In genomic region chr22:36362077-36362476, GRCh38 we compare ENCODE assay signal across 11 cellular contexts. TPM values are rescaled to one million over a fixed set of nuclear protein-coding genes. Genes with fewer than 3 reads are reported as not detected.
A peak's percentile ranks its signal among the peaks of the same experiment; 100 is the strongest.
DNase-seq lines count a peak whose midpoint lies in the region; ATAC-seq, FAIRE-seq and TF ChIP-seq lines count a peak whose summit lies in the region.
"Had no signal": no experiment of that assay in that cellular context is flagged by ENCODE, and none has a peak within 500 bp of the region (broad histone marks: within the 10 kb centered on the region; RNA-seq: fewer than 3 reads in every experiment).

No MANE protein-coding gene starts in this region.

- no peaks in the 10 kb centered on the region for H3K27me3 Mint-ChIP-seq in activated T-helper 2 cell treated with anti-CD3 and anti-CD28 coated beads, Interferon-gamma antibody, Interleukin-2, Interleukin-4, amounts not matched to agents 10 μg/mL and 5 μg/mL and 100 μg/mL, durations not matched to agents 14 hours and 24 hours and 36 hours (ENCODE audit: low read depth)

- no peak for DNase-seq in HCT116 (ENCODE audit: low read depth, low spot score)
- no peak for DNase-seq in activated T-helper 2 cell treated with anti-CD3 and anti-CD28 coated beads, Interferon-gamma antibody, Interleukin-2, Interleukin-4, amounts not matched to agents 10 μg/mL and 5 μg/mL and 100 μg/mL, durations not matched to agents 14 hours and 24 hours and 36 hours (ENCODE audit: low spot score)
- DNase-seq in kidney = no peak
- no peak for DNase-seq in smooth muscle cell (lab: John Stamatoyannopoulos, UW; ENCODE audit: unreplicated experiment)
- no peak for DNase-seq in HK-2 (ENCODE audit: unreplicated experiment)
- no peak for DNase-seq in NCI-H2029 (lab: John Stamatoyannopoulos, UW)
- DNase-seq in NCI-H524 treated with DMSO at 0.1 percent for 48 hours (lab: John Stamatoyannopoulos, UW) = no peak
- DNase-seq: activated CD8-positive, alpha-beta memory T cell treated with anti-CD3 and anti-CD28 coated beads for 24 hours; NCI-H1092 had no signal

- H3K27ac Mint-ChIP-seq in activated T-helper 2 cell treated with anti-CD3 and anti-CD28 coated beads, Interferon-gamma antibody, Interleukin-2, Interleukin-4, amounts not matched to agents 10 μg/mL and 5 μg/mL and 100 μg/mL, durations not matched to agents 14 hours and 24 hours and 36 hours = peak overlapping the region; percentile 86

- 74% methylated on average over 4 of the region's 4 CpGs for WGBS in smooth muscle cell (ENCODE audit: low lambda C conversion rate)

- no peaks in the 10 kb centered on the region for H3K9me3 Mint-ChIP-seq in activated T-helper 2 cell treated with anti-CD3 and anti-CD28 coated beads, Interferon-gamma antibody, Interleukin-2, Interleukin-4, amounts not matched to agents 10 μg/mL and 5 μg/mL and 100 μg/mL, durations not matched to agents 14 hours and 24 hours and 36 hours

- no peak for ATAC-seq in HCT116

- H3K36me3 Mint-ChIP-seq in activated T-helper 2 cell treated with anti-CD3 and anti-CD28 coated beads, Interferon-gamma antibody, Interleukin-2, Interleukin-4, amounts not matched to agents 10 μg/mL and 5 μg/mL and 100 μg/mL, durations not matched to agents 14 hours and 24 hours and 36 hours (ENCODE audit: low read depth) = peaks cover 55% of the 10 kb centered on the region

- no peak for FAIRE-seq in kidney (lab: Jason Lieb, UNC)
- FAIRE-seq: G401.6, RCC 7860 had no signal

- no peak overlapping the region for H3K9ac ChIP-seq in HCT116 (ENCODE audit: low read length)
- H3K9ac ChIP-seq in kidney (ENCODE audit: low read length in 2 of 2) = peak overlapping the region; percentile 15 to 44
- no peak overlapping the region for H3K9ac ChIP-seq in smooth muscle cell (ENCODE audit: low read depth)

- H3K4me3 Mint-ChIP-seq in activated T-helper 2 cell treated with anti-CD3 and anti-CD28 coated beads, Interferon-gamma antibody, Interleukin-2, Interleukin-4, amounts not matched to agents 10 μg/mL and 5 μg/mL and 100 μg/mL, durations not matched to agents 14 hours and 24 hours and 36 hours (ENCODE audit: low read depth) = no peak overlapping the region

- no peak overlapping the region for H3K4me3 ChIP-seq in HCT116 (replicated peaks in 1 of 2; ENCODE audit: low read depth in 1 of 2, low read length in 2 of 2)
- no peak overlapping the region for H3K4me3 ChIP-seq in kidney (ENCODE audit: low read length in 2 of 2)
- H3K4me3 ChIP-seq in smooth muscle cell = no peak overlapping the region

- H3K36me3 ChIP-seq in HCT116 (ENCODE audit: control insufficient read depth in 1 of 2, insufficient read depth in 2 of 2, low read length in 2 of 2) = no peaks in the 10 kb centered on the region; a peak in 1 of 4 replicates
- H3K36me3 ChIP-seq in kidney (ENCODE audit: control insufficient read depth in 1 of 2, insufficient read depth in 2 of 2, low read length in 2 of 2) = peaks cover 0 to 6% of the 10 kb centered on the region in 2 donors
- H3K36me3 ChIP-seq in smooth muscle cell (ENCODE audit: low read depth) = no peaks in the 10 kb centered on the region

- peaks cover 98% of the 10 kb centered on the region for H3K79me2 ChIP-seq in HCT116 (ENCODE audit: insufficient read depth, low read length)
- H3K79me2 ChIP-seq in smooth muscle cell (ENCODE audit: low read depth) = peaks cover 99% of the 10 kb centered on the region

- H3K4me1 ChIP-seq in HCT116 (ENCODE audit: control insufficient read depth in 1 of 2, insufficient read depth in 2 of 2, low read length in 2 of 2) = peaks cover 85 to 99% of the 10 kb centered on the region in 2 experiments
- peaks cover 73 to 80% of the 10 kb centered on the region in 2 donors for H3K4me1 ChIP-seq in kidney (ENCODE audit: control insufficient read depth in 1 of 2, insufficient read depth in 1 of 2, low read depth in 1 of 2, low read length in 2 of 2)
- H3K4me1 ChIP-seq in smooth muscle cell (ENCODE audit: low read depth) = peaks cover 86% of the 10 kb centered on the region

- no peak for TF ChIP-seq POLR2A in HCT116 (IDR thresholded peaks at IDR 0.05; ENCODE audit: borderline replicate concordance, extremely low read depth, insufficient read depth, insufficient read length)

- no peak overlapping the region for H2AFZ ChIP-seq in HCT116 (ENCODE audit: low read depth, low read length, poor library complexity, severe bottlenecking)
- no peak overlapping the region for H2AFZ ChIP-seq in smooth muscle cell (ENCODE audit: low read depth)

- no peaks in the 10 kb centered on the region for H3K9me3 ChIP-seq in HCT116 (ENCODE audit: control insufficient read depth in 1 of 2, insufficient read depth in 1 of 2, low read depth in 1 of 2, low read length in 2 of 2)
- H3K9me3 ChIP-seq in kidney (ENCODE audit: control insufficient read depth in 1 of 2, low read length in 2 of 2) = no peaks in the 10 kb centered on the region
- no peaks in the 10 kb centered on the region for H3K9me3 ChIP-seq in smooth muscle cell (replicated peaks; ENCODE audit: low read depth)

- H3K27me3 ChIP-seq in HCT116 (ENCODE audit: insufficient read depth, low read length) (no peaks in the 10 kb centered on the region), smooth muscle cell (ENCODE audit: low read depth) (no peaks in the 10 kb centered on the region)

- H3K9me2 ChIP-seq in HCT116 (ENCODE audit: insufficient read depth) = no peaks in the 10 kb centered on the region

- TF ChIP-seq CTCF in HCT116 (IDR thresholded peaks at IDR 0.05 in 2 of 3, conservative IDR thresholded peaks at IDR 0.05 in 1 of 3; ENCODE audit: borderline replicate concordance in 1 of 3, insufficient read depth in 1 of 3, low read depth in 2 of 3, low read length in 2 of 3) = no peak
- TF ChIP-seq CTCF in kidney (IDR thresholded peaks at IDR 0.05; ENCODE audit: borderline replicate concordance, extremely low read depth, insufficient read depth) = no peak
- no peak for TF ChIP-seq CTCF in smooth muscle cell (IDR thresholded peaks at IDR 0.05; ENCODE audit: borderline replicate concordance, insufficient read depth, poor library complexity, severe bottlenecking)

- RAD21 ChIA-PET in HCT116 (lab: Charles Lee; ENCODE audit: low non-redundant PET in 1 of 2, low total read pairs in 2 of 2, uncharacterized antibody in 2 of 2, unreplicated experiment in 2 of 2) = no interaction called here

- H3K27ac ChIP-seq in HCT116 (ENCODE audit: low read depth, low read length) (0 out of 2 replicates have a peak overlapping the region, but pooled peaks have one; percentile 17), kidney (ENCODE audit: low read depth in 2 of 2, low read length in 2 of 2) (peak overlapping the region; percentile 80 to 88), smooth muscle cell (ENCODE audit: low read depth) (peak overlapping the region; percentile 95)

- H4K20me1 ChIP-seq in HCT116 (ENCODE audit: insufficient read depth) (peaks cover 19% of the 10 kb centered on the region; the same call in 1 of the 2 replicates), smooth muscle cell (ENCODE audit: low read depth) (peaks cover 100% of the 10 kb centered on the region)

- CTCF ChIA-PET in HCT116 (lab: Charles Lee) = no interaction called here

- POLR2A ChIA-PET in HCT116 (lab: Charles Lee) = no interaction called here

- peaks cover 61% of the 10 kb centered on the region for H3F3A ChIP-seq in smooth muscle cell (ENCODE audit: low read depth)

- no TSS peak for BruUV-seq in HCT116 (replicated peaks; lab: Mats Ljungman, UMichigan)

- H3K4me2 ChIP-seq in HCT116 (ENCODE audit: low read length) = peak overlapping the region; percentile 10; the same call in 1 of the 2 replicates
- peak overlapping the region; percentile 75 for H3K4me2 ChIP-seq in smooth muscle cell

- no peak for TF ChIP-seq RAD21 in HCT116 (IDR thresholded peaks at IDR 0.05; ENCODE audit: low read depth)

- intact Hi-C loops in HCT116 (cut with micrococcal nuclease) = no loop called here
- intact Hi-C loops in activated T-helper 2 cell treated with anti-CD3 and anti-CD28 coated beads, Interferon-gamma antibody, Interleukin-2, Interleukin-4, amounts not matched to agents 10 μg/mL and 5 μg/mL and 100 μg/mL, durations not matched to agents 14 hours and 24 hours and 36 hours (cut with micrococcal nuclease) = no loop called here
- intact Hi-C loops in kidney (cut with DNase I) = no loop called here

- peaks cover 75% of the 10 kb centered on the region for H3K4me1 Mint-ChIP-seq in activated T-helper 2 cell treated with anti-CD3 and anti-CD28 coated beads, Interferon-gamma antibody, Interleukin-2, Interleukin-4, amounts not matched to agents 10 μg/mL and 5 μg/mL and 100 μg/mL, durations not matched to agents 14 hours and 24 hours and 36 hours (ENCODE audit: low read depth)

TF ChIP-seq in HCT116, 20 proteins besides CTCF, POLR2A, EP300 and RAD21:
- TF ChIP-seq SP1 (IDR thresholded peaks at IDR 0.05; ENCODE audit: low read depth) (no peak), YY1 (IDR thresholded peaks at IDR 0.05; ENCODE audit: extremely low read depth, insufficient replicate concordance, low read depth, low read length) (no peak), CEBPB (IDR thresholded peaks at IDR 0.05; ENCODE audit: low read depth) (no peak), SRF (IDR thresholded peaks at IDR 0.05; ENCODE audit: low read depth) (no peak), ZFX (IDR thresholded peaks at IDR 0.05) (no peak), FOSL1 (IDR thresholded peaks at IDR 0.05; ENCODE audit: low read depth) (no peak), ATF3 (IDR thresholded peaks at IDR 0.05) (no peak), CBX3 (IDR thresholded peaks at IDR 0.05; ENCODE audit: low read depth) (no peak), MAX (IDR thresholded peaks at IDR 0.05) (no peak), EZH2 (IDR thresholded peaks at IDR 0.05) (no peak), ELF1 (IDR thresholded peaks at IDR 0.05; ENCODE audit: borderline replicate concordance, low read depth) (no peak), EGR1 (IDR thresholded peaks at IDR 0.05; ENCODE audit: low read depth) (no peak), TCF7L2 (IDR thresholded peaks at IDR 0.05; ENCODE audit: borderline replicate concordance, extremely low read depth, insufficient read depth, insufficient read length) (no peak)

RNA-seq across cellular contexts. Expression of gene MYH9, which starts 25.7 kb away (rescaled TPM):
- total RNA-seq in HCT116 (2021; ENCODE audit: unreplicated experiment) (258 TPM), kidney (655 TPM), smooth muscle cell (350 and 378 TPM in 2 replicates)
- polyA plus RNA-seq in HCT116 (2012) = 205 and 249 TPM in 2 replicates
- 619 and 645 TPM in 2 replicates for total RNA-seq in activated T-helper 2 cell treated with anti-CD3 and anti-CD28 coated beads, Interferon-gamma antibody, Interleukin-2, Interleukin-4, amounts not matched to agents 10 μg/mL and 5 μg/mL and 100 μg/mL, durations not matched to agents 14 hours and 24 hours and 36 hours
- polyA plus RNA-seq in kidney (ENCODE audit: insufficient read depth, low read depth, low replicate concordance) (85.2 TPM), smooth muscle cell (361 and 382 TPM in 2 replicates)

Comparison
In these comparisons a context has a peak if more than half of its experiments do, and no peak if none do; other contexts are left out.
1. H3K27ac ChIP-seq: peak in every context shown above with its lines; median percentile 95 in smooth muscle cell; 84 in kidney; 17 in HCT116.
2. H3K9ac ChIP-seq: peak in kidney (2 of 2); none in HCT116 (single experiment) and smooth muscle cell (single experiment).